In the genomic region with DNA sequence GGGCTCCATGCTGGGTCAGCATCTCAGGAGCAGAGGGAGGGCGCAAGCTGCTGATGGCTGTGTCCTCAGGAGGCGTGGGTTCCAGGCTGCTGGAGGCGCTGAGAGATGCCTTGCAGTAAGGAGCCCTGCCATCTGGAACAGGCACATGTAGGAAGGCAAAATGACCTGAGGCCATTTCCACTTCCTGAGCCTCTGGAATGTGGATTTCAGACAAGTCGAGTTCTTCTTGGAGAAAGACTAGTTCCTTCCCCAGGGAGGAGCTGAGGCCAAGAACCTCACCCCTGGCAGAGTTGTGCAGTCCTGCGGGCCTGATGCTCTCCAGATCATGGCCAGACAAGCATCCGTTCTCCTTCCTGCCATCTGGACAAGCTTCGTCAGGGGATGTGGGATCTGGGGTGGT, we compare ENCODE assay signal across 18 cellular contexts. TPM values are rescaled to one million over a fixed set of nuclear protein-coding genes. Genes with fewer than 3 reads are reported as not detected.
DNase-seq lines count a peak whose midpoint lies in the region; ATAC-seq and TF ChIP-seq lines count a peak whose summit lies in the region.
"Had no signal": no experiment of that assay in that cellular context is flagged by ENCODE, and none has a peak within 500 bp of the region (broad histone marks: within the 10 kb centered on the region; RNA-seq: fewer than 3 reads in every experiment).

No MANE protein-coding gene starts in this region.

- no peaks in the 10 kb centered on the region for H3F3A ChIP-seq in neural progenitor cell (ENCODE audit: low read depth)

- peaks cover 32% of the 10 kb centered on the region for H3K36me3 Mint-ChIP-seq in neural progenitor cell
- peaks cover 89% of the 10 kb centered on the region for H3K36me3 Mint-ChIP-seq in CD8-positive, alpha-beta T cell

- H3K4me1 Mint-ChIP-seq in neural progenitor cell, result peaks cover 43% of the 10 kb centered on the region
- peaks cover 6% of the 10 kb centered on the region for H3K4me1 Mint-ChIP-seq in CD8-positive, alpha-beta T cell (ENCODE audit: low read depth)
- H3K4me1 Mint-ChIP-seq: activated CD4-positive, alpha-beta T cell treated with anti-CD3 and anti-CD28 coated beads, Interleukin-2, amount 10 ng/mL, durations not matched to agents 7 days and 5 days; activated naive CD8-positive, alpha-beta T cell treated with anti-CD3 and anti-CD28 coated beads, Interleukin-2, amount 10 ng/mL, durations not matched to agents 7 days and 5 days; B cell; naive B cell had no signal

- intact Hi-C loops in CD8-positive, alpha-beta T cell (cut with DNase I, micrococcal nuclease), result no loop called here

- peak overlapping the region; percentile 44 for H3K9ac ChIP-seq in BLaER1
- no peak overlapping the region for H3K9ac ChIP-seq in neural progenitor cell

- peaks cover 2% of the 10 kb centered on the region for H3K27me3 Mint-ChIP-seq in neural progenitor cell (ENCODE audit: insufficient read depth, low read depth)
- H3K27me3 Mint-ChIP-seq in CD8-positive, alpha-beta T cell (ENCODE audit: low read depth), result no peaks in the 10 kb centered on the region
- H3K27me3 Mint-ChIP-seq: activated CD4-positive, alpha-beta T cell treated with anti-CD3 and anti-CD28 coated beads, Interleukin-2, amount 10 ng/mL, durations not matched to agents 7 days and 5 days; activated naive CD8-positive, alpha-beta T cell treated with anti-CD3 and anti-CD28 coated beads, Interleukin-2, amount 10 ng/mL, durations not matched to agents 7 days and 5 days; B cell; naive B cell had no signal

- H3K4me3 Mint-ChIP-seq in neural progenitor cell, result no peak overlapping the region
- no peak overlapping the region for H3K4me3 Mint-ChIP-seq in CD8-positive, alpha-beta T cell
- H3K4me3 Mint-ChIP-seq: activated CD4-positive, alpha-beta T cell treated with anti-CD3 and anti-CD28 coated beads, Interleukin-2, amount 10 ng/mL, durations not matched to agents 7 days and 5 days; activated naive CD8-positive, alpha-beta T cell treated with anti-CD3 and anti-CD28 coated beads, Interleukin-2, amount 10 ng/mL, durations not matched to agents 7 days and 5 days; activated T-cell treated with anti-CD3 and anti-CD28 coated beads, Interleukin-2, amount 50 U/mL, for 4 hours; B cell had no signal

- POLR2A ChIA-PET in CD8-positive, alpha-beta T cell (lab: Charles Lee), result no interaction called here

- H4K20me1 ChIP-seq in BLaER1 (peaks cover 100% of the 10 kb centered on the region), neural progenitor cell (ENCODE audit: low read depth) (peaks cover 40% of the 10 kb centered on the region)

- H3K4me1 ChIP-seq in BLaER1, result peaks cover 92% of the 10 kb centered on the region
- H3K4me1 ChIP-seq in neural progenitor cell, result peaks cover 12% of the 10 kb centered on the region
- H3K4me1 ChIP-seq in CD8-positive, alpha-beta T cell (ENCODE audit: insufficient read depth, low read length), result no peaks in the 10 kb centered on the region

- H2AFZ ChIP-seq in neural progenitor cell (replicated peaks), result no peak overlapping the region

- H3K9me3 ChIP-seq in BLaER1, result no peaks in the 10 kb centered on the region
- H3K9me3 ChIP-seq in neural progenitor cell (ENCODE audit: low read depth), result no peaks in the 10 kb centered on the region
- H3K9me3 ChIP-seq in CD8-positive, alpha-beta T cell (ENCODE audit: low read length), result no peaks in the 10 kb centered on the region
- H3K9me3 ChIP-seq: stomach had no signal

- CTCF ChIA-PET in CD8-positive, alpha-beta T cell (lab: Charles Lee), result interaction anchor here (7.2 kb wide), 1 partner anchor 98 kb away, joined by 76 read pairs; no protein-coding TSS in a partner anchor

- H3K27me3 ChIP-seq in BLaER1, result no peaks in the 10 kb centered on the region
- H3K27me3 ChIP-seq in neural progenitor cell, result no peaks in the 10 kb centered on the region
- no peaks in the 10 kb centered on the region for H3K27me3 ChIP-seq in CD8-positive, alpha-beta T cell (ENCODE audit: insufficient read depth, low read length)
- H3K27me3 ChIP-seq: stomach had no signal

- ATAC-seq in CD8-positive, alpha-beta T cell, result no peak
- ATAC-seq in HG03571 (IDR thresholded peaks at IDR 0.05; ENCODE audit: unreplicated experiment), result no peak
- ATAC-seq: activated T-cell treated with anti-CD3 and anti-CD28 coated beads, Interleukin-2, amount 50 U/mL, for 4 hours had no signal

- peak overlapping the region; percentile 25; the same call in 1 of the 2 replicates for H3K4me3 ChIP-seq in BLaER1
- H3K4me3 ChIP-seq in neural progenitor cell, result no peak overlapping the region
- H3K4me3 ChIP-seq in CD8-positive, alpha-beta T cell (ENCODE audit: low read depth, low read length), result no peak overlapping the region
- H3K4me3 ChIP-seq: stomach had no signal

- no peak for TF ChIP-seq CTCF in neural progenitor cell (IDR thresholded peaks at IDR 0.05)
- TF ChIP-seq CTCF in CD8-positive, alpha-beta T cell (IDR thresholded peaks at IDR 0.05), result no peak

- DNase-seq in RPMI7951 (ENCODE audit: low read depth), result peak; percentile 86
- DNase-seq in fibroblast of the conjunctiva (ENCODE audit: low read depth), result peak; percentile 26
- no peak for DNase-seq in neural progenitor cell (ENCODE audit: low spot score)
- no peak for DNase-seq in CD8-positive, alpha-beta T cell
- no peak for DNase-seq in amniotic stem cell (lab: John Stamatoyannopoulos, UW)
- no peak for DNase-seq in NCI-H82 (lab: John Stamatoyannopoulos, UW)
- DNase-seq: activated CD4-positive, alpha-beta T cell treated with anti-CD3 and anti-CD28 coated beads, Interleukin-2, amount 10 ng/mL, durations not matched to agents 7 days and 5 days; activated naive CD8-positive, alpha-beta T cell treated with anti-CD3 and anti-CD28 coated beads, Interleukin-2, amount 10 ng/mL, durations not matched to agents 7 days and 5 days; activated T-cell treated with anti-CD3 and anti-CD28 coated beads, Interleukin-2, amount 50 U/mL, for 4 hours; naive B cell; NCI-H1694 treated with DMSO at 0.1 percent for 48 hours; NCI-H510A; stimulated activated CD4-positive, alpha-beta T cell treated with anti-CD3 and anti-CD28 coated beads, Interleukin-15, amount 100 ng/mL, for 24 hours; stomach had no signal

- H3K27ac ChIP-seq in BLaER1 (0 out of 2 replicates have a peak overlapping the region, but pooled peaks have one; percentile 8), neural progenitor cell (no peak overlapping the region)
- H3K27ac ChIP-seq in CD8-positive, alpha-beta T cell (ENCODE audit: low read depth, low read length), result no peak overlapping the region
- H3K27ac ChIP-seq: epithelial cell of prostate, stomach had no signal

- peaks cover 100% of the 10 kb centered on the region for H3K36me3 ChIP-seq in BLaER1
- no peaks in the 10 kb centered on the region for H3K36me3 ChIP-seq in neural progenitor cell
- H3K36me3 ChIP-seq in CD8-positive, alpha-beta T cell (ENCODE audit: insufficient read depth, low read length), result peaks cover 52% of the 10 kb centered on the region

- peak overlapping the region; percentile 94 for H3K4me2 ChIP-seq in BLaER1
- no peak overlapping the region for H3K4me2 ChIP-seq in neural progenitor cell

- H3K27ac Mint-ChIP-seq in neural progenitor cell, result peak overlapping the region; percentile 59
- no peak overlapping the region for H3K27ac Mint-ChIP-seq in CD8-positive, alpha-beta T cell
- H3K27ac Mint-ChIP-seq: activated CD4-positive, alpha-beta T cell treated with anti-CD3 and anti-CD28 coated beads, Interleukin-2, amount 10 ng/mL, durations not matched to agents 7 days and 5 days; activated naive CD8-positive, alpha-beta T cell treated with anti-CD3 and anti-CD28 coated beads, Interleukin-2, amount 10 ng/mL, durations not matched to agents 7 days and 5 days; B cell had no signal

- H3K79me2 ChIP-seq in neural progenitor cell (ENCODE audit: low read depth), result peaks cover 15% of the 10 kb centered on the region

- H3K9me3 Mint-ChIP-seq in neural progenitor cell, result no peaks in the 10 kb centered on the region
- no peaks in the 10 kb centered on the region for H3K9me3 Mint-ChIP-seq in CD8-positive, alpha-beta T cell
- H3K9me3 Mint-ChIP-seq: activated CD4-positive, alpha-beta T cell treated with anti-CD3 and anti-CD28 coated beads, Interleukin-2, amount 10 ng/mL, durations not matched to agents 7 days and 5 days; activated naive CD8-positive, alpha-beta T cell treated with anti-CD3 and anti-CD28 coated beads, Interleukin-2, amount 10 ng/mL, durations not matched to agents 7 days and 5 days; activated T-cell treated with anti-CD3 and anti-CD28 coated beads, Interleukin-2, amount 50 U/mL, for 4 hours; naive B cell had no signal

RNA-seq across cellular contexts. Expression of gene HPS4, which starts 19.3 kb away (rescaled TPM):
- total RNA-seq in RPMI7951 (2014; rRNA removed; shearing (Covaris generic)), result 18.5 and 19.3 TPM in 2 replicates
- 65.3 and 95.5 TPM in 2 replicates for total RNA-seq in neural progenitor cell (ENCODE audit: low replicate concordance)
- 10 to 100 TPM; 67.0 to 71.0 TPM for total RNA-seq in CD8-positive, alpha-beta T cell

RNA-seq across cellular contexts. Expression of gene SRRD, which starts 19.4 kb away (rescaled TPM):
- total RNA-seq in RPMI7951 (2014; rRNA removed; shearing (Covaris generic)), result 15.0 and 23.0 TPM in 2 replicates
- total RNA-seq in neural progenitor cell (ENCODE audit: low replicate concordance), result 28.0 and 36.0 TPM in 2 replicates
- 10 to 100 TPM; 22.1 to 24.1 TPM for total RNA-seq in CD8-positive, alpha-beta T cell

RNA-seq across cellular contexts. Expression of gene ASPHD2, which starts 35.3 kb away (rescaled TPM):
- total RNA-seq in RPMI7951 (2014; rRNA removed; shearing (Covaris generic)), result 1.4 and 2.2 TPM in 2 replicates
- total RNA-seq in neural progenitor cell (ENCODE audit: low replicate concordance), result 9.3 and 12.7 TPM in 2 replicates
- total RNA-seq in CD8-positive, alpha-beta T cell, result under 1 TPM; 0.90 to 1.00 TPM

RNA-seq across cellular contexts. Expression of gene TFIP11, which starts 48.0 kb away (rescaled TPM):
- total RNA-seq in RPMI7951 (2014; rRNA removed; shearing (Covaris generic)), result 21.6 and 28.3 TPM in 2 replicates
- 22.2 and 26.2 TPM in 2 replicates for total RNA-seq in neural progenitor cell (ENCODE audit: low replicate concordance)
- total RNA-seq in CD8-positive, alpha-beta T cell, result 100 to 1,000 TPM; 138 to 142 TPM

Comparison
In these comparisons a context has a peak if more than half of its experiments do, and no peak if none do; other contexts are left out.
1. DNase-seq: peak in RPMI7951 (single experiment) and fibroblast of the conjunctiva (single experiment); none in neural progenitor cell (single experiment), CD8-positive, alpha-beta T cell (0 of 7), amniotic stem cell (single experiment) and NCI-H82 (single experiment).